In genomic region chr5:72597456-72597948, GRCh38 we compare ENCODE assay signal across 10 cellular contexts.
A peak's percentile ranks its signal among the peaks of the same experiment; 100 is the strongest.
DNase-seq lines count a peak whose midpoint lies in the region; TF ChIP-seq lines count a peak whose summit lies in the region.
"Had no signal": no experiment of that assay in that cellular context is flagged by ENCODE, and none has a peak within 500 bp of the region (broad histone marks: within the 10 kb centered on the region; RNA-seq: fewer than 3 reads in every experiment).

No MANE protein-coding gene starts in this region.

- H3K36me3 ChIP-seq in BLaER1 treated with 17β-estradiol and CSF1 and Interleukin-3, amounts not matched to agents 10 nM and 100 nM: no peaks in the 10 kb centered on the region
- no peaks in the 10 kb centered on the region for H3K36me3 ChIP-seq in esophagus muscularis mucosa
- H3K36me3 ChIP-seq in effector memory CD4-positive, alpha-beta T cell (ENCODE audit: control insufficient read depth, insufficient read depth, low read length): no peaks in the 10 kb centered on the region

- no peak for TF ChIP-seq CTCF in esophagus muscularis mucosa (IDR thresholded peaks at IDR 0.05)
- no peak for TF ChIP-seq CTCF in neural crest cell (conservative IDR thresholded peaks at IDR 0.05)

- H3K9me3 Mint-ChIP-seq in neural crest cell: peaks cover 7% of the 10 kb centered on the region
- H3K9me3 Mint-ChIP-seq: memory B cell had no signal

- peaks cover 18% of the 10 kb centered on the region for H3K4me1 Mint-ChIP-seq in neural crest cell

- H3K27ac Mint-ChIP-seq in neural crest cell (ENCODE audit: unreplicated experiment): peak overlapping the region; percentile 87

- peaks cover 8 to 39% (median 29%) of the 10 kb centered on the region in 10 experiments; a peak in 18 of 20 replicates for H3K4me1 ChIP-seq in BLaER1 treated with 17β-estradiol and CSF1 and Interleukin-3, amounts not matched to agents 10 nM and 100 nM
- H3K4me1 ChIP-seq in esophagus muscularis mucosa: peaks cover 15 to 24% (median 19%) of the 10 kb centered on the region in 4 donors
- H3K4me1 ChIP-seq in effector memory CD4-positive, alpha-beta T cell (ENCODE audit: control insufficient read depth, insufficient read depth, low read length, poor library complexity, severe bottlenecking): no peaks in the 10 kb centered on the region

- H3K9me3 ChIP-seq in BLaER1 treated with 17β-estradiol and CSF1 and Interleukin-3, amounts not matched to agents 10 nM and 100 nM (replicated peaks in 1 of 11): peaks cover 0 to 32% (median 19%) of the 10 kb centered on the region in 11 experiments; a peak in 18 of 22 replicates
- H3K9me3 ChIP-seq in esophagus muscularis mucosa: peaks cover 0 to 7% (median 0%) of the 10 kb centered on the region in 4 donors
- no peaks in the 10 kb centered on the region for H3K9me3 ChIP-seq in effector memory CD4-positive, alpha-beta T cell (ENCODE audit: control insufficient read depth, low read length)

- no peaks in the 10 kb centered on the region for H3K27me3 ChIP-seq in BLaER1 treated with 17β-estradiol and CSF1 and Interleukin-3, amounts not matched to agents 10 nM and 100 nM
- H3K27me3 ChIP-seq in esophagus muscularis mucosa: no peaks in the 10 kb centered on the region
- H3K27me3 ChIP-seq in effector memory CD4-positive, alpha-beta T cell (replicated peaks; ENCODE audit: control insufficient read depth, insufficient read depth, low read length, poor library complexity, severe bottlenecking): no peaks in the 10 kb centered on the region

- peak overlapping the region; percentile 56 to 79 (median 69); a peak in 20 of 22 replicates for H3K27ac ChIP-seq in BLaER1 treated with 17β-estradiol and CSF1 and Interleukin-3, amounts not matched to agents 10 nM and 100 nM
- H3K27ac ChIP-seq in esophagus muscularis mucosa (replicated peaks in 1 of 4): peak overlapping the region in 3 of 4 donors; percentile 6 to 21 (median 16)
- H3K27ac ChIP-seq in effector memory CD4-positive, alpha-beta T cell (ENCODE audit: insufficient read depth, low read length, poor library complexity, severe bottlenecking): no peak overlapping the region

- no peaks in the 10 kb centered on the region for H4K20me1 ChIP-seq in BLaER1 treated with 17β-estradiol and CSF1 and Interleukin-3, amounts not matched to agents 10 nM and 100 nM

- intact Hi-C loops in esophagus muscularis mucosa (cut with DNase I): no loop called here

- no peak for TF ChIP-seq EP300 in esophagus muscularis mucosa (IDR thresholded peaks at IDR 0.05)

- no peak for TF ChIP-seq POLR2A in esophagus muscularis mucosa (IDR thresholded peaks at IDR 0.05; ENCODE audit: low read depth)

- H3K27me3 Mint-ChIP-seq in neural crest cell (ENCODE audit: low read depth): no peaks in the 10 kb centered on the region
- H3K27me3 Mint-ChIP-seq: memory B cell had no signal

- peak overlapping the region in 1 of 11 experiments; percentile 44; a peak in 1 of 22 replicates for H3K9ac ChIP-seq in BLaER1 treated with 17β-estradiol and CSF1 and Interleukin-3, amounts not matched to agents 10 nM and 100 nM

- DNase-seq in RPMI7951 (ENCODE audit: low read depth) (peak; percentile 82), esophagus muscularis mucosa (ENCODE audit: extremely low spot score) (peak; percentile 70), neural crest cell (ENCODE audit: low read depth, low spot score) (no peak), HuH-7 (ENCODE audit: low spot score) (no peak), NCI-H1105 (lab: John Stamatoyannopoulos, UW) (no peak)
- no peak for DNase-seq in effector memory CD4-positive, alpha-beta T cell
- DNase-seq in activated effector memory CD4-positive, alpha-beta T cell treated with Interleukin-2 at 50 U/mL for 16 hours: no peak
- DNase-seq: stimulated activated naive CD4-positive, alpha-beta T cell had no signal

- H3K4me3 ChIP-seq in BLaER1 treated with 17β-estradiol and CSF1 and Interleukin-3, amounts not matched to agents 10 nM and 100 nM: no peak overlapping the region
- no peak overlapping the region for H3K4me3 ChIP-seq in esophagus muscularis mucosa
- no peak overlapping the region for H3K4me3 ChIP-seq in effector memory CD4-positive, alpha-beta T cell (ENCODE audit: insufficient read depth, low read depth, low read length, poor library complexity, severe bottlenecking)

- H3K36me3 Mint-ChIP-seq in neural crest cell (ENCODE audit: low read depth): peaks cover 3% of the 10 kb centered on the region
- H3K36me3 Mint-ChIP-seq: memory B cell had no signal

- H3K4me3 Mint-ChIP-seq in neural crest cell: no peak overlapping the region

- WGBS in esophagus muscularis mucosa: 46% methylated on average over 5 of the region's 5 CpGs

- H3K4me2 ChIP-seq in BLaER1 treated with 17β-estradiol and CSF1 and Interleukin-3, amounts not matched to agents 10 nM and 100 nM: peak overlapping the region in 9 of 11 experiments; percentile 23 to 77 (median 54); a peak in 15 of 22 replicates

Comparison
In these comparisons a context has a peak if more than half of its experiments do, and no peak if none do; other contexts are left out.
1. DNase-seq: peak in RPMI7951 (single experiment) and esophagus muscularis mucosa (single experiment); none in neural crest cell (single experiment), HuH-7 (single experiment), NCI-H1105 (single experiment), effector memory CD4-positive, alpha-beta T cell (0 of 3) and activated effector memory CD4-positive, alpha-beta T cell treated with Interleukin-2 at 50 U/mL for 16 hours (single experiment).